ENCODE assay signal across 8 cellular contexts in the genomic region with DNA sequence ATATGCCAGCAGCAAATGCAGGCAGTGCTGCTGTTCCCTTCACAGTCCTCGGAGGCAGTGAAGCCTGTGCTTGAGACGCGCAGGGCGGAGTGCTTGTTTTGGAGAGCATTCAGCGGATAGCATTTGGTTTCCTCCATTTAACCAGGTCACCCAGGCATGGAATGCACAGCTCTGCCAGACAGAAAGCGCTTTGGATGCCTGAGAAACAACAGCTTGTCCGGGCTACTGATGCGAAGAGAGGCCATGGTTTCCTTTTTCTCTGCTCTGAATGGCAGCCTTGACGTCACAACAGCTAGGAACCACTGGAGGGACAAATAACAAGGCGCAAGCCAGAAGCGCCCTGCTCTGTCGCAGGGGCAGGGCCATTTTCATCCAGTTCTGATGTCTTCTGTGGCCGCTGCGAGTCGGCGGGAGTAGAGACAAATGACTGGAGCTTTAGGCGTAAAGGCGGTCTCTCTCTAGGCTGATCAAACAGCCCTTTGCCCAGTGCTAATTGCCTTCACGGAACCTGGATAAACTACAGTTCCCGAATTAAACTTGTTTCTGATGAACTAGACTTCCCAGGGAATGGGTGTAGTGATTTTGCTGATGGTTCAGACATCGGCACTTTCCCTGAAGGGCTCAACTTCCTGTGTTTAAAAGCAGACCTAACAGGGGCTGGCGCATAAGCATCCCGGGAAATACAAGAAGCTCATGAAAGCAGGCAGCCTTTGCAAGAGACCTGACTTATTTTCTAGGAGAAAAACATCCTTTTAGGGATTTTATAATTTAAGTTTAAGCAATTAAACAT.
DNase-seq lines count a peak whose midpoint lies in the region; ATAC-seq and TF ChIP-seq lines count a peak whose summit lies in the region.

No MANE protein-coding gene starts in this region.

- TF ChIP-seq RAD21 in liver (IDR thresholded peaks at IDR 0.05): peak in 1 of 2 donors; percentile 44

- DNase-seq in activated naive CD4-positive, alpha-beta T cell treated with anti-CD3 and anti-CD28 coated beads for 36 hours: no peak
- no peak for DNase-seq in activated naive CD4-positive, alpha-beta T cell (lab: John Stamatoyannopoulos, UW)
- DNase-seq in breast epithelium (ENCODE audit: low spot score in 2 of 2): peak in 1 of 2 donors; percentile 77
- DNase-seq in suprapubic skin (ENCODE audit: low spot score in 2 of 2): no peak
- DNase-seq in mesothelial cell of epicardium (ENCODE audit: low spot score in 2 of 2, unreplicated experiment in 2 of 2): no peak
- DNase-seq in Karpas-422: no peak

- H3K27me3 ChIP-seq in breast epithelium: no peaks in the 10 kb centered on the region
- no peaks in the 10 kb centered on the region for H3K27me3 ChIP-seq in liver (ENCODE audit: control insufficient read depth in 4 of 4, insufficient read depth in 4 of 4, low read length in 3 of 4)
- H3K27me3 ChIP-seq in suprapubic skin: no peaks in the 10 kb centered on the region
- no peaks in the 10 kb centered on the region for H3K27me3 ChIP-seq in Karpas-422 (ENCODE audit: low read length)

- TF ChIP-seq EP300 in suprapubic skin (IDR thresholded peaks at IDR 0.05): no peak

- H2AFZ ChIP-seq in Karpas-422 (ENCODE audit: low read length): no peak overlapping the region

- intact Hi-C loops in activated naive CD4-positive, alpha-beta T cell treated with anti-CD3 and anti-CD28 coated beads for 36 hours (cut with micrococcal nuclease): no loop called here
- intact Hi-C loops in breast epithelium (cut with DNase I; ENCODE audit: low total_unique reads): no loop called here

- no peaks in the 10 kb centered on the region for H3K9me3 ChIP-seq in breast epithelium
- no peaks in the 10 kb centered on the region for H3K9me3 ChIP-seq in liver (ENCODE audit: control insufficient read depth in 4 of 4, low read length in 3 of 4)
- no peaks in the 10 kb centered on the region for H3K9me3 ChIP-seq in suprapubic skin
- H3K9me3 ChIP-seq in Karpas-422 (ENCODE audit: low read length): no peaks in the 10 kb centered on the region

- H3K36me3 Mint-ChIP-seq in activated naive CD4-positive, alpha-beta T cell treated with anti-CD3 and anti-CD28 coated beads for 36 hours (ENCODE audit: low read depth): peaks cover 65% of the 10 kb centered on the region
- H3K36me3 Mint-ChIP-seq in mesothelial cell of epicardium: no peaks in the 10 kb centered on the region

- H3K4me3 Mint-ChIP-seq in activated naive CD4-positive, alpha-beta T cell treated with anti-CD3 and anti-CD28 coated beads for 36 hours: no peak overlapping the region
- no peak overlapping the region for H3K4me3 Mint-ChIP-seq in mesothelial cell of epicardium

- H3K9me3 Mint-ChIP-seq in activated naive CD4-positive, alpha-beta T cell treated with anti-CD3 and anti-CD28 coated beads for 36 hours: no peaks in the 10 kb centered on the region
- H3K9me3 Mint-ChIP-seq in mesothelial cell of epicardium: no peaks in the 10 kb centered on the region

- H3K79me2 ChIP-seq in Karpas-422 (ENCODE audit: low read length): peaks cover 92% of the 10 kb centered on the region

- 53% methylated on average over 23 of the region's 23 CpGs for WGBS in liver
- WGBS in suprapubic skin: 80% methylated on average over 22 of the region's 23 CpGs

- H3K36me3 ChIP-seq in breast epithelium (no peaks in the 10 kb centered on the region), liver (ENCODE audit: control insufficient read depth in 4 of 4, insufficient read depth in 3 of 4, low read depth in 1 of 4, low read length in 3 of 4) (peaks cover 0 to 3% (median 0%) of the 10 kb centered on the region in 4 donors), suprapubic skin (peaks cover 9% of the 10 kb centered on the region), Karpas-422 (ENCODE audit: insufficient read depth, low read length) (peaks cover 21% of the 10 kb centered on the region; the same call in 1 of the 2 replicates)

- no peaks in the 10 kb centered on the region for H4K20me1 ChIP-seq in Karpas-422 (ENCODE audit: insufficient read depth, low read depth, low read length)

- H3K4me3 ChIP-seq in breast epithelium (peak overlapping the region in 2 of 3 donors; percentile 31 to 43), liver (ENCODE audit: low read depth in 1 of 3, low read length in 3 of 3) (no peak overlapping the region), suprapubic skin (peak overlapping the region; percentile 13), Karpas-422 (ENCODE audit: low read length) (no peak overlapping the region)

- H3K4me1 ChIP-seq in breast epithelium (peaks cover 18 to 36% of the 10 kb centered on the region in 2 donors), liver (ENCODE audit: control insufficient read depth in 4 of 4, insufficient read depth in 4 of 4, low read length in 3 of 4) (peaks cover 27 to 74% (median 61%) of the 10 kb centered on the region in 4 donors), suprapubic skin (peaks cover 55% of the 10 kb centered on the region), Karpas-422 (ENCODE audit: low read length) (peaks cover 35% of the 10 kb centered on the region)

- H3K9ac ChIP-seq in liver (ENCODE audit: low read depth in 1 of 2, low read length in 2 of 2): peak overlapping the region in 1 of 2 donors; percentile 42
- no peak overlapping the region for H3K9ac ChIP-seq in Karpas-422 (ENCODE audit: low read length)

- H3K9me2 ChIP-seq in Karpas-422 (replicated peaks; ENCODE audit: insufficient read depth, low read length): no peaks in the 10 kb centered on the region

- peak in 1 of 3 donors; percentile 23 for TF ChIP-seq CTCF in breast epithelium (IDR thresholded peaks at IDR 0.05)
- TF ChIP-seq CTCF in liver (IDR thresholded peaks at IDR 0.05; ENCODE audit: low read depth, low read length, missing input control): no peak
- no peak for TF ChIP-seq CTCF in suprapubic skin (IDR thresholded peaks at IDR 0.05)
- TF ChIP-seq CTCF in mesothelial cell of epicardium (IDR thresholded peaks at IDR 0.05; ENCODE audit: unreplicated experiment): no peak

- H3K27ac ChIP-seq in breast epithelium: peak overlapping the region; percentile 89 to 90
- peak overlapping the region; percentile 73 to 75 for H3K27ac ChIP-seq in liver (ENCODE audit: low read depth in 1 of 2, low read length in 2 of 2)
- peak overlapping the region; percentile 70 for H3K27ac ChIP-seq in suprapubic skin
- H3K27ac ChIP-seq in Karpas-422 (ENCODE audit: low read length): no peak overlapping the region

- TF ChIP-seq POLR2A in breast epithelium (IDR thresholded peaks at IDR 0.05): no peak
- no peak for TF ChIP-seq POLR2A in suprapubic skin (IDR thresholded peaks at IDR 0.05)

- ATAC-seq in HG03354 (IDR thresholded peaks at IDR 0.05; ENCODE audit: poor library complexity, severe bottlenecking, unreplicated experiment): no peak

- peaks cover 94% of the 10 kb centered on the region for H3K4me1 Mint-ChIP-seq in activated naive CD4-positive, alpha-beta T cell treated with anti-CD3 and anti-CD28 coated beads for 36 hours (ENCODE audit: low read depth)
- H3K4me1 Mint-ChIP-seq in mesothelial cell of epicardium: peaks cover 18% of the 10 kb centered on the region

- peak overlapping the region; percentile 92 for H3K27ac Mint-ChIP-seq in activated naive CD4-positive, alpha-beta T cell treated with anti-CD3 and anti-CD28 coated beads for 36 hours
- H3K27ac Mint-ChIP-seq in mesothelial cell of epicardium: no peak overlapping the region

- no peak overlapping the region for H3K4me2 ChIP-seq in Karpas-422 (ENCODE audit: low read depth, low read length, poor library complexity, severe bottlenecking)

- CTCF ChIA-PET in activated naive CD4-positive, alpha-beta T cell treated with anti-CD3 and anti-CD28 coated beads for 36 hours (lab: Charles Lee): interaction anchor here (1.0 to 1.3 kb wide), 4 partner anchors 7 to 24 kb away, joined by 3 to 6 read pairs (median 3); no protein-coding TSS in a partner anchor

- H3K27me3 Mint-ChIP-seq in activated naive CD4-positive, alpha-beta T cell treated with anti-CD3 and anti-CD28 coated beads for 36 hours (ENCODE audit: low read depth): no peaks in the 10 kb centered on the region
- H3K27me3 Mint-ChIP-seq in mesothelial cell of epicardium (ENCODE audit: low read depth): no peaks in the 10 kb centered on the region

TF ChIP-seq in liver, 16 proteins besides CTCF, POLR2A, EP300 and RAD21:
- TF ChIP-seq SP1 (IDR thresholded peaks at IDR 0.05) (peak; percentile 39), FOXA2 (IDR thresholded peaks at IDR 0.05) (no peak), NR2F2 (IDR thresholded peaks at IDR 0.05) (peak; percentile 13), YY1 (IDR thresholded peaks at IDR 0.05) (peak; percentile 72)

Comparison
In these comparisons a context has a peak if more than half of its experiments do, and no peak if none do; other contexts are left out.
1. H3K4me3 ChIP-seq: peak in breast epithelium (2 of 3) and suprapubic skin (single experiment); none in liver (0 of 3) and Karpas-422 (single experiment).